ENCODE assay signal across 17 cellular contexts in genomic region chr2:4883375-4883774, GRCh38.
DNase-seq lines count a peak whose midpoint lies in the region; ATAC-seq and TF ChIP-seq lines count a peak whose summit lies in the region.
"Had no signal": no experiment of that assay in that cellular context is flagged by ENCODE, and none has a peak within 500 bp of the region (broad histone marks: within the 10 kb centered on the region; RNA-seq: fewer than 3 reads in every experiment).

No MANE protein-coding gene starts in this region.

- H2AFZ ChIP-seq in PC-3 (ENCODE audit: low read length), result peak overlapping the region; percentile 56; the same call in 1 of the 2 replicates
- H2AFZ ChIP-seq: GM23248 had no signal

- no peaks in the 10 kb centered on the region for H3K27me3 Mint-ChIP-seq in chondrocyte (ENCODE audit: low read depth)
- H3K27me3 Mint-ChIP-seq: CD4-positive, CD25-positive, alpha-beta regulatory T cell had no signal

- no peak overlapping the region for H3K9ac ChIP-seq in PC-3 (ENCODE audit: low read length)
- H3K9ac ChIP-seq: GM23248 had no signal

- H3K4me3 ChIP-seq in PC-3 (ENCODE audit: low read length), result no peak overlapping the region
- no peak overlapping the region for H3K4me3 ChIP-seq in upper lobe of right lung
- H3K4me3 ChIP-seq: GM12878, GM23248 had no signal

- H3K27ac ChIP-seq in PC-3 (ENCODE audit: low read length) (no peak overlapping the region), upper lobe of right lung (no peak overlapping the region)
- H3K27ac ChIP-seq: GM23248 had no signal

- no peak for TF ChIP-seq CTCF in PC-3 (conservative IDR thresholded peaks at IDR 0.05; ENCODE audit: low read depth, low read length)
- TF ChIP-seq CTCF in chondrocyte (IDR thresholded peaks at IDR 0.05), result no peak
- TF ChIP-seq CTCF in upper lobe of right lung (IDR thresholded peaks at IDR 0.05), result no peak

- no peak overlapping the region for H3K4me3 Mint-ChIP-seq in chondrocyte (ENCODE audit: unreplicated experiment)
- H3K4me3 Mint-ChIP-seq: CD4-positive, CD25-positive, alpha-beta regulatory T cell; CD8-positive, alpha-beta T cell had no signal

- CTCF ChIA-PET in PC-3 (lab: Charles Lee), result no interaction called here

- H3K36me3 ChIP-seq in PC-3 (ENCODE audit: low read depth, low read length) (no peaks in the 10 kb centered on the region), upper lobe of right lung (no peaks in the 10 kb centered on the region)

- ATAC-seq in PC-3 (no peak), upper lobe of right lung (peak; percentile 23)
- ATAC-seq: CD8-positive, alpha-beta T cell; GM12878 had no signal

- no peaks in the 10 kb centered on the region for H3K9me2 ChIP-seq in PC-3 (replicated peaks; ENCODE audit: low read length)

- no peaks in the 10 kb centered on the region for H3K36me3 Mint-ChIP-seq in chondrocyte (ENCODE audit: low read depth)
- H3K36me3 Mint-ChIP-seq: CD4-positive, CD25-positive, alpha-beta regulatory T cell; CD8-positive, alpha-beta T cell had no signal

- H3K27me3 ChIP-seq in PC-3 (ENCODE audit: low read length) (no peaks in the 10 kb centered on the region), upper lobe of right lung (no peaks in the 10 kb centered on the region)

- H3K4me1 Mint-ChIP-seq in chondrocyte (ENCODE audit: low read depth), result peaks cover 7% of the 10 kb centered on the region
- H3K4me1 Mint-ChIP-seq: CD4-positive, CD25-positive, alpha-beta regulatory T cell had no signal

- H3K4me1 ChIP-seq in PC-3 (ENCODE audit: insufficient read depth, low read length) (0 out of 2 replicates have a peak, but pooled peaks cover 5% of the 10 kb centered on the region), upper lobe of right lung (no peaks in the 10 kb centered on the region)

- no peaks in the 10 kb centered on the region for H3K9me3 ChIP-seq in PC-3 (ENCODE audit: low read length)
- H3K9me3 ChIP-seq in upper lobe of right lung, result no peaks in the 10 kb centered on the region

- H3K4me2 ChIP-seq in PC-3 (ENCODE audit: low read length), result peak overlapping the region; percentile 44; the same call in 1 of the 2 replicates

- no peak for DNase-seq in PC-3
- peak; percentile 87 for DNase-seq in chondrocyte (ENCODE audit: low spot score)
- DNase-seq in upper lobe of right lung, result no peak
- no peak for DNase-seq in COR-L47 (lab: John Stamatoyannopoulos, UW)
- no peak for DNase-seq in NCI-H1930 (lab: John Stamatoyannopoulos, UW)
- no peak for DNase-seq in kidney tubule cell (ENCODE audit: low spot score)
- DNase-seq: C1 segment of cervical spinal cord; CD4-positive, CD25-positive, alpha-beta regulatory T cell; CD8-positive, alpha-beta T cell; DMS 273 treated with DMSO at 0.1 percent for 48 hours; DMS79; EL; GDM1; GM23248; H7; HCEC 1CT had no signal

- H4K20me1 ChIP-seq in PC-3 (ENCODE audit: low read length), result no peaks in the 10 kb centered on the region

- no peaks in the 10 kb centered on the region for H3K79me2 ChIP-seq in PC-3 (ENCODE audit: low read length)

- intact Hi-C loops in PC-3 (cut with micrococcal nuclease), result no loop called here
- intact Hi-C loops in upper lobe of right lung (cut with DNase I), result no loop called here

- POLR2A ChIA-PET in PC-3 (lab: Charles Lee; ENCODE audit: unreplicated experiment), result no interaction called here

- no peaks in the 10 kb centered on the region for H3K9me3 Mint-ChIP-seq in chondrocyte (ENCODE audit: low read depth)

- H3K27ac Mint-ChIP-seq in chondrocyte (ENCODE audit: unreplicated experiment), result no peak overlapping the region
- H3K27ac Mint-ChIP-seq: CD4-positive, CD25-positive, alpha-beta regulatory T cell; CD8-positive, alpha-beta T cell had no signal

- BruUV-seq in PC-3 (replicated peaks; lab: Mats Ljungman, UMichigan), result no TSS peak

- H3F3A ChIP-seq in PC-3 (ENCODE audit: low read length, unreplicated experiment), result no peaks in the 10 kb centered on the region
